ENCODE assay signal across 11 cellular contexts in genomic region chr19:4414800-4415251, GRCh38. TPM values are rescaled to one million over a fixed set of nuclear protein-coding genes. Genes with fewer than 3 reads are reported as not detected.
A peak's percentile ranks its signal among the peaks of the same experiment; 100 is the strongest.
DNase-seq lines count a peak whose midpoint lies in the region; ATAC-seq, FAIRE-seq and TF ChIP-seq lines count a peak whose summit lies in the region.
"Had no signal": no experiment of that assay in that cellular context is flagged by ENCODE, and none has a peak within 500 bp of the region (broad histone marks: within the 10 kb centered on the region; RNA-seq: fewer than 3 reads in every experiment).

No MANE protein-coding gene starts in this region.

- TF ChIP-seq POLR2A in HepG2 (IDR thresholded peaks at IDR 0.05; ENCODE audit: insufficient read depth in 1 of 2, low read depth in 2 of 2, low read length in 2 of 2) (no peak), testis (IDR thresholded peaks at IDR 0.05) (no peak), GM12892 (IDR thresholded peaks at IDR 0.05; ENCODE audit: low read depth, low read length) (no peak)

- DNase-seq in HFFc6 (no peak), cerebellar cortex (ENCODE audit: low spot score) (peak; percentile 57), HepG2 (ENCODE audit: low spot score) (no peak), testis (peak; percentile 42), GM12892 (ENCODE audit: insufficient read length) (no peak), aorta (no peak)
- DNase-seq in NK-92 treated with Interleukin-12 subunit alpha and Interleukin-12 subunit beta, amount 100 ng/mL, for 24 hours (lab: John Stamatoyannopoulos, UW), result no peak
- DNase-seq: activated naive CD4-positive, alpha-beta T cell treated with anti-CD3 and anti-CD28 coated beads, Interleukin-2, amount 10 ng/mL, durations not matched to agents 7 days and 5 days; CD8-positive, alpha-beta T cell; T1000 had no signal

- H3K36me3 ChIP-seq in HepG2 (replicated peaks in 1 of 2; ENCODE audit: control insufficient read depth in 1 of 2, insufficient read depth in 2 of 2, low read length in 2 of 2), result peaks cover 7 to 45% of the 10 kb centered on the region in 2 experiments
- no peaks in the 10 kb centered on the region for H3K36me3 ChIP-seq in testis (ENCODE audit: low read depth, missing control alignments)
- no peaks in the 10 kb centered on the region for H3K36me3 ChIP-seq in aorta (ENCODE audit: control insufficient read depth in 1 of 2, insufficient read depth in 2 of 2, low read length in 1 of 2)

- no peak overlapping the region for H3K4me2 ChIP-seq in HepG2 (ENCODE audit: low read depth, low read length)

- no peak for TF ChIP-seq CTCF in HFFc6 (IDR thresholded peaks at IDR 0.05)
- no peak for TF ChIP-seq CTCF in HepG2 (CRISPR knock-in tag; IDR thresholded peaks at IDR 0.05)
- no peak for TF ChIP-seq CTCF in testis (IDR thresholded peaks at IDR 0.05)

- POLR2A ChIA-PET in HepG2 (lab: Yijun Ruan, JAX), result interaction anchor here (1.3 to 2.2 kb wide), 5 partner anchors 8 to 103 kb away, joined by 3 to 18 read pairs (median 4); partner anchors contain the start of genes CHAF1A, HDGFL2 and PLIN4

- 0 out of 2 replicates have a peak overlapping the region, but pooled peaks have one; percentile 38 for H3K9ac ChIP-seq in HepG2 (ENCODE audit: insufficient read depth, low read depth, low read length)

- no peaks in the 10 kb centered on the region for H3K9me3 ChIP-seq in HepG2 (ENCODE audit: low read length)
- H3K9me3 ChIP-seq in testis, result no peaks in the 10 kb centered on the region
- H3K9me3 ChIP-seq in aorta (ENCODE audit: control insufficient read depth, low read length), result no peaks in the 10 kb centered on the region

- no peaks in the 10 kb centered on the region for H3K9me3 Mint-ChIP-seq in HFFc6
- H3K9me3 Mint-ChIP-seq: activated naive CD4-positive, alpha-beta T cell treated with anti-CD3 and anti-CD28 coated beads, Interleukin-2, amount 10 ng/mL, durations not matched to agents 7 days and 5 days; CD8-positive, alpha-beta T cell had no signal

- no peaks in the 10 kb centered on the region for H3K27me3 ChIP-seq in HepG2 (ENCODE audit: control insufficient read depth in 1 of 2, insufficient read depth in 2 of 2, low read length in 2 of 2)
- no peaks in the 10 kb centered on the region for H3K27me3 ChIP-seq in testis
- H3K27me3 ChIP-seq in aorta (ENCODE audit: control insufficient read depth in 1 of 2, insufficient read depth in 2 of 2, low read length in 1 of 2), result no peaks in the 10 kb centered on the region

- BruUV-seq in HepG2 (replicated peaks; lab: Mats Ljungman, UMichigan), result no TSS peak

- no peak overlapping the region for H3K4me3 ChIP-seq in HepG2 (replicated peaks in 1 of 3; ENCODE audit: insufficient read depth in 1 of 3, low read depth in 2 of 3, low read length in 3 of 3)
- H3K4me3 ChIP-seq in testis, result no peak overlapping the region
- H3K4me3 ChIP-seq in aorta (ENCODE audit: low read length in 2 of 2), result no peak overlapping the region

- in situ Hi-C loops in HepG2 (cut with HindIII; ENCODE audit: extremely low pct_ligation_motif_present, low pct_unique_long_range_greater_than_20kb), result no loop called here

- H3K4me3 Mint-ChIP-seq in HFFc6, result no peak overlapping the region; the same call in 1 of the 2 replicates
- H3K4me3 Mint-ChIP-seq: activated naive CD4-positive, alpha-beta T cell treated with anti-CD3 and anti-CD28 coated beads, Interleukin-2, amount 10 ng/mL, durations not matched to agents 7 days and 5 days; CD8-positive, alpha-beta T cell had no signal

- ATAC-seq in HepG2, result no peak
- no peak for ATAC-seq in aorta (ENCODE audit: low FRiP score)
- ATAC-seq: CD8-positive, alpha-beta T cell had no signal

- peaks cover 40% of the 10 kb centered on the region for H3K79me2 ChIP-seq in HepG2 (ENCODE audit: insufficient read depth, low read length)

- peaks cover 18% of the 10 kb centered on the region for H3K36me3 Mint-ChIP-seq in HFFc6 (ENCODE audit: low read depth)

- H3K4me1 ChIP-seq in HepG2 (ENCODE audit: insufficient read depth, low read length), result peaks cover 38% of the 10 kb centered on the region
- H3K4me1 ChIP-seq in testis, result peaks cover 20% of the 10 kb centered on the region
- no peaks in the 10 kb centered on the region for H3K4me1 ChIP-seq in aorta (ENCODE audit: control insufficient read depth in 1 of 2, insufficient read depth in 2 of 2, low read length in 2 of 2)

- CTCF ChIA-PET in HepG2 (lab: Yijun Ruan, JAX; ENCODE audit: low intra/inter-chr PET ratio, low total read pairs), result no interaction called here

- H3K27ac ChIP-seq in HepG2 (ENCODE audit: extremely low read length, insufficient read depth, low read length) (peak overlapping the region; percentile 38), testis (peak overlapping the region; percentile 58 to 61), aorta (ENCODE audit: low read depth in 1 of 2, low read length in 2 of 2) (no peak overlapping the region)
- H3K27ac ChIP-seq: HL-60 had no signal

- peaks cover 28% of the 10 kb centered on the region for H3K4me1 Mint-ChIP-seq in HFFc6 (ENCODE audit: low read depth)

- no peak overlapping the region for H2AFZ ChIP-seq in HepG2 (ENCODE audit: low read length)

- no peak for FAIRE-seq in HepG2 (lab: Jason Lieb, UNC)
- no peak for FAIRE-seq in GM12892 (lab: Jason Lieb, UNC)

- no peak for TF ChIP-seq RAD21 in HepG2 (CRISPR knock-in tag; IDR thresholded peaks at IDR 0.05)

- no peaks in the 10 kb centered on the region for H4K20me1 ChIP-seq in HepG2 (ENCODE audit: insufficient read depth, low read length)

- intact Hi-C loops in HepG2 (cut with micrococcal nuclease; ENCODE audit: unreplicated experiment) (no loop called here), testis (cut with DNase I; ENCODE audit: low total_unique reads) (no loop called here), aorta (cut with DNase I) (no loop called here)

- 91% methylated on average over 9 of the region's 9 CpGs for WGBS in HepG2 (ENCODE audit: low lambda C conversion rate)
- 35 to 41% methylated on average over 9 of the region's 9 CpGs for WGBS in testis, 2 donors
- WGBS in aorta, 2 donors, result 8 to 9% methylated on average over 9 of the region's 9 CpGs

- TF ChIP-seq EP300 in HepG2 (IDR thresholded peaks at IDR 0.05; ENCODE audit: low read depth in 2 of 2, low read length in 2 of 2), result no peak
- TF ChIP-seq EP300 in HepG2 (CRISPR knock-in tag; IDR thresholded peaks at IDR 0.05; ENCODE audit: borderline replicate concordance), result no peak

- H3K27me3 Mint-ChIP-seq in HFFc6 (ENCODE audit: insufficient read depth), result no peaks in the 10 kb centered on the region
- H3K27me3 Mint-ChIP-seq: activated naive CD4-positive, alpha-beta T cell treated with anti-CD3 and anti-CD28 coated beads, Interleukin-2, amount 10 ng/mL, durations not matched to agents 7 days and 5 days had no signal

- H3K27ac Mint-ChIP-seq in HFFc6, result peak overlapping the region; percentile 54
- H3K27ac Mint-ChIP-seq: activated naive CD4-positive, alpha-beta T cell treated with anti-CD3 and anti-CD28 coated beads, Interleukin-2, amount 10 ng/mL, durations not matched to agents 7 days and 5 days; CD8-positive, alpha-beta T cell had no signal

RNA-seq across cellular contexts. Expression of gene CHAF1A, which starts 12.4 kb away (rescaled TPM):
- total RNA-seq in HFFc6 (2021; fragmentation: NEBNext Ultra II Directional; extraction: Animal tissue kit (Norgen Biotek cat#: 25700)), result 10 to 100 TPM; 18.3 to 26.3 (median 24.4) TPM
- total RNA-seq in HepG2 (2016; rRNA removed; fragmentation: Illumina TruSeq; extraction: Trizol), result 27.3 and 34.8 TPM in 2 replicates
- 18.8 and 20.2 TPM in 2 replicates for total RNA-seq in HepG2 (2016; cell fraction: cytosol; rRNA removed; fragmentation: Illumina TruSeq; extraction: Trizol; ENCODE audit: low read depth)
- 19.1 and 34.6 TPM in 2 replicates for total RNA-seq in HepG2 (2016; cell fraction: insoluble cytoplasmic fraction; rRNA removed; fragmentation: Illumina TruSeq; extraction: Trizol)
- total RNA-seq in HepG2 (2016; cell fraction: membrane; rRNA removed; fragmentation: Illumina TruSeq; extraction: Trizol), result 20.4 and 23.9 TPM in 2 replicates
- total RNA-seq in HepG2 (2016; cell fraction: nucleus; rRNA removed; fragmentation: Illumina TruSeq; extraction: Trizol), result 25.6 and 26.6 TPM in 2 replicates
- 11.0 and 13.1 TPM in 2 replicates for polyA plus RNA-seq in HepG2 (2011; rRNA removed)
- 5.7 and 16.6 TPM in 2 replicates for polyA plus RNA-seq in HepG2 (2011; cell fraction: cytosol; rRNA removed)
- 41.7 and 67.3 TPM in 2 replicates for polyA plus RNA-seq in HepG2 (2011; cell fraction: nucleus; rRNA removed)
- 6.8 and 11.8 TPM in 2 replicates for polyA plus RNA-seq in HepG2 (2012)
- polyA plus RNA-seq in HepG2 (2016; cell fraction: cytosol; fragmentation: Illumina TruSeq; extraction: Trizol; ENCODE audit: low read depth), result 4.9 and 5.2 TPM in 2 replicates
- polyA plus RNA-seq in HepG2 (2016; cell fraction: insoluble cytoplasmic fraction; fragmentation: Illumina TruSeq; extraction: Trizol; ENCODE audit: low read depth), result 23.0 and 29.8 TPM in 2 replicates
- 9.0 and 10.1 TPM in 2 replicates for polyA plus RNA-seq in HepG2 (2016; cell fraction: membrane; fragmentation: Illumina TruSeq; extraction: Trizol; ENCODE audit: low read depth)
- polyA plus RNA-seq in HepG2 (2016; cell fraction: nucleus; fragmentation: Illumina TruSeq; extraction: Trizol; ENCODE audit: insufficient read depth, low read depth), result 57.2 and 60.7 TPM in 2 replicates
- 26.8 and 48.0 TPM in 2 replicates for polyA minus RNA-seq in HepG2 (2011; rRNA and poly(A)+ RNA removed; ENCODE audit: low replicate concordance)
- polyA minus RNA-seq in HepG2 (2011; cell fraction: cytosol; rRNA and poly(A)+ RNA removed), result 7.6 and 9.2 TPM in 2 replicates
- polyA minus RNA-seq in HepG2 (2011; cell fraction: nucleus; rRNA and poly(A)+ RNA removed), result 13.2 and 17.5 TPM in 2 replicates
- total RNA-seq in testis, result 10 to 100 TPM; 28.6 to 37.7 TPM
- 24.1 TPM for polyA plus RNA-seq in testis (ENCODE audit: insufficient read depth, low read depth, low replicate concordance)
- 26.9 TPM for polyA plus RNA-seq in GM12892 (2012; ENCODE audit: missing spikeins)
- total RNA-seq in aorta, result 1 to 10 TPM; 6.5 to 7.0 TPM
- polyA plus RNA-seq in aorta, result 1 to 10 TPM; 5.2 to 9.3 TPM

RNA-seq across cellular contexts. Expression of gene SH3GL1, which starts 14.5 kb away (rescaled TPM):
- total RNA-seq in HFFc6 (2021; fragmentation: NEBNext Ultra II Directional; extraction: Animal tissue kit (Norgen Biotek cat#: 25700)), result 100 to 1,000 TPM; 102 to 126 (median 110) TPM
- 26.7 and 33.0 TPM in 2 replicates for total RNA-seq in HepG2 (2016; rRNA removed; fragmentation: Illumina TruSeq; extraction: Trizol)
- 13.7 and 15.7 TPM in 2 replicates for total RNA-seq in HepG2 (2016; cell fraction: cytosol; rRNA removed; fragmentation: Illumina TruSeq; extraction: Trizol; ENCODE audit: low read depth)
- 24.6 and 34.8 TPM in 2 replicates for total RNA-seq in HepG2 (2016; cell fraction: insoluble cytoplasmic fraction; rRNA removed; fragmentation: Illumina TruSeq; extraction: Trizol)
- 29.5 and 35.2 TPM in 2 replicates for total RNA-seq in HepG2 (2016; cell fraction: membrane; rRNA removed; fragmentation: Illumina TruSeq; extraction: Trizol)
- 16.4 and 18.3 TPM in 2 replicates for total RNA-seq in HepG2 (2016; cell fraction: nucleus; rRNA removed; fragmentation: Illumina TruSeq; extraction: Trizol)
- polyA plus RNA-seq in HepG2 (2011; rRNA removed), result 45.1 and 52.3 TPM in 2 replicates
- polyA plus RNA-seq in HepG2 (2011; cell fraction: cytosol; rRNA removed), result 35.9 and 53.9 TPM in 2 replicates
- polyA plus RNA-seq in HepG2 (2011; cell fraction: nucleus; rRNA removed), result 63.6 and 70.8 TPM in 2 replicates
- polyA plus RNA-seq in HepG2 (2012), result 50.6 and 52.1 TPM in 2 replicates
- 29.2 and 32.7 TPM in 2 replicates for polyA plus RNA-seq in HepG2 (2016; cell fraction: cytosol; fragmentation: Illumina TruSeq; extraction: Trizol; ENCODE audit: low read depth)
- polyA plus RNA-seq in HepG2 (2016; cell fraction: insoluble cytoplasmic fraction; fragmentation: Illumina TruSeq; extraction: Trizol; ENCODE audit: low read depth), result 56.5 and 70.3 TPM in 2 replicates
- polyA plus RNA-seq in HepG2 (2016; cell fraction: membrane; fragmentation: Illumina TruSeq; extraction: Trizol; ENCODE audit: low read depth), result 57.9 and 61.3 TPM in 2 replicates
- polyA plus RNA-seq in HepG2 (2016; cell fraction: nucleus; fragmentation: Illumina TruSeq; extraction: Trizol; ENCODE audit: insufficient read depth, low read depth), result 52.2 and 56.7 TPM in 2 replicates
- polyA minus RNA-seq in HepG2 (2011; rRNA and poly(A)+ RNA removed; ENCODE audit: low replicate concordance), result 39.3 and 69.8 TPM in 2 replicates
- 30.6 and 31.5 TPM in 2 replicates for polyA minus RNA-seq in HepG2 (2011; cell fraction: cytosol; rRNA and poly(A)+ RNA removed)
- 19.3 and 22.8 TPM in 2 replicates for polyA minus RNA-seq in HepG2 (2011; cell fraction: nucleus; rRNA and poly(A)+ RNA removed)
- 10 to 100 TPM; 41.6 to 53.4 TPM for total RNA-seq in testis
- 47.3 TPM for polyA plus RNA-seq in testis (ENCODE audit: insufficient read depth, low read depth, low replicate concordance)
- polyA plus RNA-seq in GM12892 (2012; ENCODE audit: missing spikeins), result 20.0 TPM
- 10 to 100 TPM; 66.5 to 69.7 TPM for total RNA-seq in aorta
- polyA plus RNA-seq in aorta, result 10 to 100 TPM; 37.7 to 48.6 TPM

RNA-seq across cellular contexts. Expression of gene UBXN6, which starts 42.8 kb away (rescaled TPM):
- total RNA-seq in HFFc6 (2021; fragmentation: NEBNext Ultra II Directional; extraction: Animal tissue kit (Norgen Biotek cat#: 25700)), result 100 to 1,000 TPM; 124 to 142 (median 131) TPM
- 33.6 and 35.5 TPM in 2 replicates for total RNA-seq in HepG2 (2016; rRNA removed; fragmentation: Illumina TruSeq; extraction: Trizol)
- 82.0 and 89.5 TPM in 2 replicates for total RNA-seq in HepG2 (2016; cell fraction: cytosol; rRNA removed; fragmentation: Illumina TruSeq; extraction: Trizol; ENCODE audit: low read depth)
- 26.5 and 40.3 TPM in 2 replicates for total RNA-seq in HepG2 (2016; cell fraction: insoluble cytoplasmic fraction; rRNA removed; fragmentation: Illumina TruSeq; extraction: Trizol)
- 92.4 and 97.7 TPM in 2 replicates for total RNA-seq in HepG2 (2016; cell fraction: membrane; rRNA removed; fragmentation: Illumina TruSeq; extraction: Trizol)
- 14.4 and 21.6 TPM in 2 replicates for total RNA-seq in HepG2 (2016; cell fraction: nucleus; rRNA removed; fragmentation: Illumina TruSeq; extraction: Trizol)
- 34.9 and 44.2 TPM in 2 replicates for polyA plus RNA-seq in HepG2 (2011; rRNA removed)
- 33.0 and 55.5 TPM in 2 replicates for polyA plus RNA-seq in HepG2 (2011; cell fraction: cytosol; rRNA removed)
- polyA plus RNA-seq in HepG2 (2011; cell fraction: nucleus; rRNA removed), result 41.1 and 57.2 TPM in 2 replicates
- 24.9 and 32.9 TPM in 2 replicates for polyA plus RNA-seq in HepG2 (2012)
- polyA plus RNA-seq in HepG2 (2016; cell fraction: cytosol; fragmentation: Illumina TruSeq; extraction: Trizol; ENCODE audit: low read depth), result 99.5 and 107 TPM in 2 replicates
- 35.2 and 44.8 TPM in 2 replicates for polyA plus RNA-seq in HepG2 (2016; cell fraction: insoluble cytoplasmic fraction; fragmentation: Illumina TruSeq; extraction: Trizol; ENCODE audit: low read depth)
- 107 and 115 TPM in 2 replicates for polyA plus RNA-seq in HepG2 (2016; cell fraction: membrane; fragmentation: Illumina TruSeq; extraction: Trizol; ENCODE audit: low read depth)
- polyA plus RNA-seq in HepG2 (2016; cell fraction: nucleus; fragmentation: Illumina TruSeq; extraction: Trizol; ENCODE audit: insufficient read depth, low read depth), result 46.4 and 52.3 TPM in 2 replicates
- polyA minus RNA-seq in HepG2 (2011; rRNA and poly(A)+ RNA removed; ENCODE audit: low replicate concordance), result 27.9 and 43.0 TPM in 2 replicates
- polyA minus RNA-seq in HepG2 (2011; cell fraction: cytosol; rRNA and poly(A)+ RNA removed), result 17.5 and 20.2 TPM in 2 replicates
- 7.8 and 11.1 TPM in 2 replicates for polyA minus RNA-seq in HepG2 (2011; cell fraction: nucleus; rRNA and poly(A)+ RNA removed)
- 100 to 1,000 TPM; 293 to 319 TPM for total RNA-seq in testis
- 336 TPM for polyA plus RNA-seq in testis (ENCODE audit: insufficient read depth, low read depth, low replicate concordance)
- 16.7 TPM for polyA plus RNA-seq in GM12892 (2012; ENCODE audit: missing spikeins)
- total RNA-seq in aorta, result 10 to 100 TPM; 84.9 to 86.7 TPM
- polyA plus RNA-seq in aorta, result 100 to 1,000 TPM in 1 of 2 donors, 10 to 100 TPM in 1; 78.5 to 181 TPM

RNA-seq across cellular contexts. Expression of gene HDGFL2, which starts 57.3 kb away (rescaled TPM):
- total RNA-seq in HFFc6 (2021; fragmentation: NEBNext Ultra II Directional; extraction: Animal tissue kit (Norgen Biotek cat#: 25700)), result 10 to 100 TPM; 68.0 to 79.6 (median 74.2) TPM
- 47.9 and 51.1 TPM in 2 replicates for total RNA-seq in HepG2 (2016; rRNA removed; fragmentation: Illumina TruSeq; extraction: Trizol)
- 7.5 and 8.8 TPM in 2 replicates for total RNA-seq in HepG2 (2016; cell fraction: cytosol; rRNA removed; fragmentation: Illumina TruSeq; extraction: Trizol; ENCODE audit: low read depth)
- 38.9 and 55.4 TPM in 2 replicates for total RNA-seq in HepG2 (2016; cell fraction: insoluble cytoplasmic fraction; rRNA removed; fragmentation: Illumina TruSeq; extraction: Trizol)
- total RNA-seq in HepG2 (2016; cell fraction: membrane; rRNA removed; fragmentation: Illumina TruSeq; extraction: Trizol), result 11.6 and 13.8 TPM in 2 replicates
- 29.4 and 31.2 TPM in 2 replicates for total RNA-seq in HepG2 (2016; cell fraction: nucleus; rRNA removed; fragmentation: Illumina TruSeq; extraction: Trizol)
- 20.0 and 26.0 TPM in 2 replicates for polyA plus RNA-seq in HepG2 (2011; rRNA removed)
- polyA plus RNA-seq in HepG2 (2011; cell fraction: cytosol; rRNA removed), result 11.0 and 22.9 TPM in 2 replicates
- polyA plus RNA-seq in HepG2 (2011; cell fraction: nucleus; rRNA removed), result 50.4 and 56.5 TPM in 2 replicates
- 20.9 and 29.2 TPM in 2 replicates for polyA plus RNA-seq in HepG2 (2012)
- polyA plus RNA-seq in HepG2 (2016; cell fraction: cytosol; fragmentation: Illumina TruSeq; extraction: Trizol; ENCODE audit: low read depth), result 5.7 and 6.4 TPM in 2 replicates
- polyA plus RNA-seq in HepG2 (2016; cell fraction: insoluble cytoplasmic fraction; fragmentation: Illumina TruSeq; extraction: Trizol; ENCODE audit: low read depth), result 59.0 and 65.1 TPM in 2 replicates
- 8.6 and 10.8 TPM in 2 replicates for polyA plus RNA-seq in HepG2 (2016; cell fraction: membrane; fragmentation: Illumina TruSeq; extraction: Trizol; ENCODE audit: low read depth)
- 76.7 and 79.6 TPM in 2 replicates for polyA plus RNA-seq in HepG2 (2016; cell fraction: nucleus; fragmentation: Illumina TruSeq; extraction: Trizol; ENCODE audit: insufficient read depth, low read depth)
- 12.6 and 23.4 TPM in 2 replicates for polyA minus RNA-seq in HepG2 (2011; rRNA and poly(A)+ RNA removed; ENCODE audit: low replicate concordance)
- polyA minus RNA-seq in HepG2 (2011; cell fraction: cytosol; rRNA and poly(A)+ RNA removed), result 10.2 and 16.9 TPM in 2 replicates
- polyA minus RNA-seq in HepG2 (2011; cell fraction: nucleus; rRNA and poly(A)+ RNA removed), result 12.0 and 12.8 TPM in 2 replicates
- total RNA-seq in testis, result 10 to 100 TPM; 81.4 to 95.8 TPM
- polyA plus RNA-seq in testis (ENCODE audit: insufficient read depth, low read depth, low replicate concordance), result 141 TPM
- 15.9 TPM for polyA plus RNA-seq in GM12892 (2012; ENCODE audit: missing spikeins)
- total RNA-seq in aorta, result 10 to 100 TPM; 23.6 to 36.1 TPM
- polyA plus RNA-seq in aorta, result 10 to 100 TPM; 15.4 to 47.9 TPM

Comparison
In these comparisons a context has a peak if more than half of its experiments do, and no peak if none do; other contexts are left out.
1. DNase-seq: peak in cerebellar cortex (single experiment) and testis (single experiment); none in HFFc6 (single experiment), HepG2 (single experiment), GM12892 (single experiment), aorta (0 of 2) and NK-92 treated with Interleukin-12 subunit alpha and Interleukin-12 subunit beta, amount 100 ng/mL, for 24 hours (single experiment).
2. H3K27ac ChIP-seq: peak in HepG2 (single experiment) and testis (2 of 2); none in aorta (0 of 2).